1 cellular context compared by ENCODE assay signal in genomic region chr17:75334723-75335122, GRCh38.
TF ChIP-seq lines count a peak whose summit lies in the region.

No MANE protein-coding gene starts in this region.

TF ChIP-seq in neural cell, 6 proteins besides CTCF, POLR2A, EP300 and RAD21:
- TF ChIP-seq EZH2 (IDR thresholded peaks at IDR 0.05; ENCODE audit: borderline replicate concordance, insufficient read depth, low read length, poor library complexity, severe bottlenecking) (no peak), SMC3 (conservative IDR thresholded peaks at IDR 0.05; ENCODE audit: poor library complexity) (no peak), REST (IDR thresholded peaks at IDR 0.05; ENCODE audit: borderline replicate concordance) (no peak), POLR2AphosphoS5 (IDR thresholded peaks at IDR 0.05) (no peak), TAF1 (IDR thresholded peaks at IDR 0.05; ENCODE audit: low read depth) (no peak), MXI1 (conservative IDR thresholded peaks at IDR 0.05; ENCODE audit: poor library complexity, severe bottlenecking) (no peak)
TF ChIP-seq in neural cell: peak in this region for 0.
